In the genomic region with DNA sequence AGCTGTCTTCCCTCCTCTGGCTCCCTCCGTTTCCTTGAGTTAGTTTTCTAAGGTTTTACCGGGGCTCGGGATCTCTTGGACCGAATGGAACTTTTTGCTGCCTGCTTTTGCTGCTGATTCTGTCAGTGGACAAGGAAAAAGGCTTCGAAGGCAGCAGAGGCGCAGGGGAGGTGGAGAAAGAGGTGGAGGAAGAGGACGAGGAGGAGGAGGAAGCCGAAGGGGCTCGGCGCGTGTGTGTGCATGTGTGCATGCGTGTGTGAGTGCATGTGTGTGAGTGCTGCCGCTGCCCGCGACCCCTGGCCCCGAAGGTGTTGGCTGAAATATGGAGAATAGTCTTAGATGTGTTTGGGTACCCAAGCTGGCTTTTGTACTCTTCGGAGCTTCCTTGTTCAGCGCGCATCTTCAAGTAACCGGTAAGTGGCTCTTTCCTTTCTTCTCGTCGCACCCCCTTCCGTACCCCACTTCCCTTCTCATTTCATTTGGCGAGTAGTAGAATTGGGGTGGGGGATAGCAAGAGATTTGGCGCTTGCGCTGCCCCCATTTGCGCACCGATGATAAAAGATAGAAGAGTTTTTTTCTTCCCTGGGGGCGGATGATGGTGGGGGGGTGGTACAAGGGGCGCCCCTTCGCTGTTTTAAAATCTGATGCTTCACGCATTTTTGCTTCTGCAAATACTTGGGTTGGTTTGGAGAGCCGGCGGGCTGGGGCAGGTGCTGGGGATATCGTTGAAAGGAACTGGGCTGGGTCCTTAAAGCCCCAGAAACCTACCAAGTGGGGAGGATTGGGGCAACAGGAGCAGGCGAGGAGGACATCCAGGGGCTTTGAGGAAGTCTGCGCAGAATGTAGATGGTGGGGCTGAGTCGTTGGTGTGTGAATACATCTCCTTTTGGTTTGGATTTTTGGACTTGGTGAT, we compare ENCODE assay signal across 10 cellular contexts. TPM values are rescaled to one million over a fixed set of nuclear protein-coding genes. Genes with fewer than 3 reads are reported as not detected.
DNase-seq lines count a peak whose midpoint lies in the region; ATAC-seq and TF ChIP-seq lines count a peak whose summit lies in the region.
"Had no signal": no experiment of that assay in that cellular context is flagged by ENCODE, and none has a peak within 500 bp of the region (broad histone marks: within the 10 kb centered on the region; RNA-seq: fewer than 3 reads in every experiment).

No MANE protein-coding gene starts in this region.

- ATAC-seq in body of pancreas, result no peak

- H4K20me1 ChIP-seq in GM23248 (ENCODE audit: insufficient read depth), result no peaks in the 10 kb centered on the region

- H3K18ac ChIP-seq in trophoblast cell (ENCODE audit: low read length), result no peak overlapping the region

- H3K36me3 ChIP-seq in GM23248 (ENCODE audit: low read depth) (no peaks in the 10 kb centered on the region), trophoblast cell (ENCODE audit: control insufficient read depth in 1 of 2, insufficient read depth in 2 of 2, low read length in 2 of 2) (no peaks in the 10 kb centered on the region), body of pancreas (replicated peaks in 1 of 2; ENCODE audit: insufficient read depth in 1 of 2, low read depth in 2 of 2) (no peaks in the 10 kb centered on the region)

- H3K9me3 ChIP-seq in GM23248 (ENCODE audit: low read depth), result no peaks in the 10 kb centered on the region
- peaks cover 2% of the 10 kb centered on the region for H3K9me3 ChIP-seq in trophoblast cell (ENCODE audit: insufficient read depth, low read depth, low read length)
- no peaks in the 10 kb centered on the region for H3K9me3 ChIP-seq in body of pancreas

- H2BK120ac ChIP-seq in trophoblast cell (ENCODE audit: insufficient read depth, low read length, poor library complexity), result no peak overlapping the region

- H3K79me1 ChIP-seq in trophoblast cell (ENCODE audit: low read length), result no peaks in the 10 kb centered on the region

- no peak overlapping the region for H3K4me2 ChIP-seq in GM23248 (ENCODE audit: unreplicated experiment)
- peak overlapping the region; percentile 67 for H3K4me2 ChIP-seq in trophoblast cell (ENCODE audit: low read length)

- no peaks in the 10 kb centered on the region for H3K4me1 ChIP-seq in GM23248 (ENCODE audit: insufficient read depth)
- H3K4me1 ChIP-seq in trophoblast cell (ENCODE audit: control insufficient read depth in 1 of 2, insufficient read depth in 2 of 2, low read length in 2 of 2), result peaks cover 6 to 7% of the 10 kb centered on the region in 2 experiments
- peaks cover 14% of the 10 kb centered on the region for H3K4me1 ChIP-seq in body of pancreas

- in situ Hi-C loops in GM23248 (cut with MboI), result no loop called here

- H3K23ac ChIP-seq in trophoblast cell (ENCODE audit: low read length), result peak overlapping the region; percentile 45

- H2BK12ac ChIP-seq in trophoblast cell (ENCODE audit: low read length), result no peak overlapping the region

- TF ChIP-seq POLR2A in body of pancreas (IDR thresholded peaks at IDR 0.05), result no peak

- H4K8ac ChIP-seq in trophoblast cell (ENCODE audit: low read depth, low read length), result no peak overlapping the region

- H3K4me3 ChIP-seq in GM23248 (peak overlapping the region; percentile 54; the same call in 1 of the 2 replicates), fibroblast of pulmonary artery (replicated peaks; ENCODE audit: low read depth, low read length) (no peak overlapping the region), trophoblast cell (ENCODE audit: low read depth, low read length) (no peak overlapping the region), body of pancreas (no peak overlapping the region)
- H3K4me3 ChIP-seq: GM12878 had no signal

- H4K91ac ChIP-seq in trophoblast cell (ENCODE audit: low read depth, low read length), result no peak overlapping the region

- no peak for TF ChIP-seq CTCF in fibroblast of pulmonary artery (IDR thresholded peaks at IDR 0.05; ENCODE audit: low read length, missing control alignments)
- no peak for TF ChIP-seq CTCF in body of pancreas (IDR thresholded peaks at IDR 0.05)

- H3K9ac ChIP-seq in GM23248 (no peak overlapping the region), trophoblast cell (ENCODE audit: low read length) (no peak overlapping the region)

- H2AK5ac ChIP-seq in trophoblast cell (ENCODE audit: low read length), result no peak overlapping the region

- no peaks in the 10 kb centered on the region for H3K9me2 ChIP-seq in GM23248 (ENCODE audit: insufficient read depth)

- H3K27me3 ChIP-seq in GM23248 (replicated peaks; ENCODE audit: insufficient read depth) (peaks cover 44% of the 10 kb centered on the region), trophoblast cell (ENCODE audit: insufficient read depth, low read length) (peaks cover 28% of the 10 kb centered on the region), body of pancreas (peaks cover 0 to 8% of the 10 kb centered on the region in 2 donors)

- H3K4ac ChIP-seq in trophoblast cell (ENCODE audit: low read depth, low read length), result no peak overlapping the region

- intact Hi-C loops in body of pancreas (cut with DNase I), result no loop called here

- H3K79me2 ChIP-seq in GM23248 (ENCODE audit: insufficient read depth) (no peaks in the 10 kb centered on the region), trophoblast cell (ENCODE audit: control insufficient read depth, insufficient read depth, low read length, poor library complexity) (no peaks in the 10 kb centered on the region)

- 1 to 2% methylated on average over 36 to 38 of the region's 38 CpGs for WGBS in GM23248 (ENCODE audit: low coverage in 1 of 2, low lambda C conversion rate in 2 of 2, missing lambda C conversion rate in 2 of 2), 2 experiments
- no CpG with 5 or more reads among the region's 38 CpGs for WGBS in trophoblast cell (ENCODE audit: extremely low coverage, insufficient coverage, insufficient read length)
- 3 to 4% methylated on average over 38 of the region's 38 CpGs for WGBS in body of pancreas, 2 donors

- no peak overlapping the region for H3K27ac ChIP-seq in GM23248
- H3K27ac ChIP-seq in trophoblast cell (ENCODE audit: low read depth, low read length), result no peak overlapping the region
- no peak overlapping the region for H3K27ac ChIP-seq in body of pancreas

- no peak overlapping the region for H2BK5ac ChIP-seq in trophoblast cell (ENCODE audit: low read depth, low read length, poor library complexity)

- no peak overlapping the region for H4K12ac ChIP-seq in trophoblast cell (ENCODE audit: low read depth, low read length)

- no peak for DNase-seq in GM23248
- DNase-seq in NCI-H82 treated with DMSO at 0.1 percent for 48 hours (lab: John Stamatoyannopoulos, UW; ENCODE audit: unreplicated experiment), result peak; percentile 28
- peak; percentile 2 for DNase-seq in fibroblast of pulmonary artery (ENCODE audit: low read depth)
- DNase-seq in trophoblast cell, result no peak
- no peak for DNase-seq in stimulated activated CD4-positive, alpha-beta T cell treated with anti-CD3 and anti-CD28 coated beads, Interleukin-2, amount 100 ng/mL, for 48 hours
- no peak for DNase-seq in body of pancreas
- DNase-seq in NCI-H1930 (lab: John Stamatoyannopoulos, UW), result no peak
- DNase-seq in Ammon's horn (ENCODE audit: low spot score), result no peak

- H3K14ac ChIP-seq in trophoblast cell (ENCODE audit: low read length), result no peak overlapping the region

- H2AFZ ChIP-seq in GM23248 (0 out of 2 replicates have a peak overlapping the region, but pooled peaks have one; percentile 17), trophoblast cell (ENCODE audit: insufficient read depth, low read length, poor library complexity) (no peak overlapping the region)

- H3F3A ChIP-seq in GM23248 (ENCODE audit: insufficient read depth), result no peaks in the 10 kb centered on the region

RNA-seq across cellular contexts. Expression of gene DCC, which starts 0.7 kb away (rescaled TPM):
- total RNA-seq in GM23248 (2014; rRNA removed; shearing (Covaris generic)), result not detected in 2 replicates
- not detected in 2 replicates for polyA plus RNA-seq in GM23248 (2016; fragmentation: Nextera tagmentation; extraction: Ambion mirVana)
- 0.11 and 0.19 TPM in 2 replicates for polyA plus RNA-seq in trophoblast cell (2013)
- under 1 TPM in 1 of 2 donors, not detected in 1; 0.33 TPM for total RNA-seq in body of pancreas
- total RNA-seq: GM12878 had no signal
- polyA plus RNA-seq: esophagus had no signal

Comparison
In these comparisons a context has a peak if more than half of its experiments do, and no peak if none do; other contexts are left out.
1. DNase-seq: peak in NCI-H82 treated with DMSO at 0.1 percent for 48 hours (single experiment) and fibroblast of pulmonary artery (single experiment); none in GM23248 (single experiment), trophoblast cell (0 of 2), stimulated activated CD4-positive, alpha-beta T cell treated with anti-CD3 and anti-CD28 coated beads, Interleukin-2, amount 100 ng/mL, for 48 hours (0 of 2), body of pancreas (0 of 4), NCI-H1930 (0 of 2) and Ammon's horn (single experiment).